ENCODE assay signal across 8 cellular contexts in genomic region chr14:73713206-73713803, GRCh38. TPM values are rescaled to one million over a fixed set of nuclear protein-coding genes. Genes with fewer than 3 reads are reported as not detected.
DNase-seq lines count a peak whose midpoint lies in the region; ATAC-seq, FAIRE-seq and TF ChIP-seq lines count a peak whose summit lies in the region.

No MANE protein-coding gene starts in this region.

- H3K36me3 ChIP-seq in BJ (ENCODE audit: control insufficient read depth, insufficient read depth, low read length) (peaks cover 17% of the 10 kb centered on the region), ascending aorta (peaks cover 4 to 10% of the 10 kb centered on the region in 2 donors), right lobe of liver (peaks cover 0 to 12% (median 8%) of the 10 kb centered on the region in 4 donors), thymus (ENCODE audit: control insufficient read depth, insufficient read depth) (peaks cover 9% of the 10 kb centered on the region)

- intact Hi-C loops in ascending aorta (cut with DNase I): loop anchor here (5.0 to 10.0 kb wide), 3 partner anchors 209 to 301 kb away; partner anchors contain the start of genes BBOF1, COQ6, ENTPD5 and FAM161B
- intact Hi-C loops in right lobe of liver (cut with DNase I): loop anchor here in 1 of 2 donors (10.0 kb wide), 1 partner anchor 79 kb away; no protein-coding TSS in a partner anchor

- TF ChIP-seq POLR2A in right lobe of liver (IDR thresholded peaks at IDR 0.05): no peak

- ATAC-seq in HG02678 (IDR thresholded peaks at IDR 0.05; ENCODE audit: unreplicated experiment) (peak; percentile 9), right lobe of liver (no peak), GM21529 (IDR thresholded peaks at IDR 0.05; ENCODE audit: unreplicated experiment) (no peak)

- H3K4me3 ChIP-seq in BJ (ENCODE audit: low read depth, low read length) (peak overlapping the region; percentile 71), ascending aorta (peak overlapping the region; percentile 77 to 88), right lobe of liver (peak overlapping the region; percentile 65 to 80 (median 78)), thymus (ENCODE audit: low read length) (peak overlapping the region; percentile 69)

- DNase-seq in BJ (ENCODE audit: low read depth) (no peak), ascending aorta (ENCODE audit: low spot score in 2 of 2) (no peak), right lobe of liver (no peak), D721Med (ENCODE audit: insufficient read length, low spot score) (no peak), RPMI8226 (no peak)

- CTCF ChIA-PET in BJ (lab: Yijun Ruan, JAX): no interaction called here

- H3K9me3 ChIP-seq in ascending aorta (no peaks in the 10 kb centered on the region), right lobe of liver (no peaks in the 10 kb centered on the region), thymus (ENCODE audit: control insufficient read depth) (no peaks in the 10 kb centered on the region)

- TF ChIP-seq CTCF in BJ (IDR thresholded peaks at IDR 0.05; ENCODE audit: insufficient read depth, low read depth, low read length) (no peak), ascending aorta (IDR thresholded peaks at IDR 0.05) (no peak), right lobe of liver (IDR thresholded peaks at IDR 0.05) (no peak), D721Med (IDR thresholded peaks at IDR 0.05; ENCODE audit: insufficient read depth, missing control alignments) (no peak)

- no peak for FAIRE-seq in D721Med (lab: Jason Lieb, UNC)

- H3K4me1 ChIP-seq in ascending aorta: peaks cover 8 to 15% of the 10 kb centered on the region in 2 donors
- H3K4me1 ChIP-seq in right lobe of liver: peaks cover 0 to 7% (median 0%) of the 10 kb centered on the region in 4 donors
- H3K4me1 ChIP-seq in thymus (ENCODE audit: control insufficient read depth, insufficient read depth, low read length): peaks cover 5% of the 10 kb centered on the region

- no peaks in the 10 kb centered on the region for H3K27me3 ChIP-seq in BJ (ENCODE audit: control insufficient read depth, insufficient read depth, low read length)
- H3K27me3 ChIP-seq in ascending aorta: no peaks in the 10 kb centered on the region
- H3K27me3 ChIP-seq in right lobe of liver: no peaks in the 10 kb centered on the region
- H3K27me3 ChIP-seq in thymus (ENCODE audit: control insufficient read depth, insufficient read depth): no peaks in the 10 kb centered on the region

- H3K27ac ChIP-seq in ascending aorta (peak overlapping the region; percentile 86 to 94), right lobe of liver (peak overlapping the region; percentile 30 to 76 (median 72)), thymus (ENCODE audit: low read depth) (peak overlapping the region; percentile 19)

- WGBS in right lobe of liver (ENCODE audit: insufficient coverage, low coverage, low lambda C conversion rate, missing lambda C conversion rate): 16% methylated on average over 13 of the region's 21 CpGs
- WGBS in thymus: 3% methylated on average over 21 of the region's 21 CpGs

- POLR2A ChIA-PET in BJ (lab: Charles Lee): no interaction called here

RNA-seq across cellular contexts. Expression of gene PNMA1, which starts 0.9 kb away (rescaled TPM):
- polyA plus RNA-seq in BJ (2011; rRNA removed) (8.8 and 11.6 TPM in 2 replicates), thymus (31.2 TPM)
- polyA minus RNA-seq in BJ (2011; rRNA and poly(A)+ RNA removed): 4.2 and 6.0 TPM in 2 replicates
- total RNA-seq in ascending aorta (30.2 TPM), right lobe of liver (1 to 10 TPM; 1.7 to 7.6 (median 3.7) TPM)

Comparison
In these comparisons a context has a peak if more than half of its experiments do, and no peak if none do; other contexts are left out.
1. H3K27ac ChIP-seq: peak in every context shown above with its lines; median percentile 90 in ascending aorta; 72 in right lobe of liver; 19 in thymus.